Comparison of ENCODE assay signal across 8 cellular contexts in genomic region chr16:2009791-2010510, GRCh38. TPM values are rescaled to one million over a fixed set of nuclear protein-coding genes. Genes with fewer than 3 reads are reported as not detected.
A peak's percentile ranks its signal among the peaks of the same experiment; 100 is the strongest.
DNase-seq lines count a peak whose midpoint lies in the region; ATAC-seq and TF ChIP-seq lines count a peak whose summit lies in the region.

Gene ZNF598 (minus strand): TSS chr16:2009821.

- no peaks in the 10 kb centered on the region for H3K9me3 Mint-ChIP-seq in T-helper 1 cell treated with Interleukin-12 subunit alpha and Interleukin-12 subunit beta and Interleukin-4 antibody, amounts not matched to agents 30 μg/mL and 1 μg/mL, for 36 hours

- peak within 1 kb of the TSS; percentile 91 for H3K4me3 Mint-ChIP-seq in T-helper 1 cell treated with Interleukin-12 subunit alpha and Interleukin-12 subunit beta and Interleukin-4 antibody, amounts not matched to agents 30 μg/mL and 1 μg/mL, for 36 hours

- CTCF ChIA-PET in HCT116 (lab: Charles Lee) = no interaction called here

- H3K4me1 Mint-ChIP-seq in T-helper 1 cell treated with Interleukin-12 subunit alpha and Interleukin-12 subunit beta and Interleukin-4 antibody, amounts not matched to agents 30 μg/mL and 1 μg/mL, for 36 hours (ENCODE audit: low read depth) = peaks cover 26% of the 10 kb centered on the region

- peaks cover 9% of the 10 kb centered on the region; the same call in 1 of the 2 replicates for H4K20me1 ChIP-seq in HCT116 (ENCODE audit: insufficient read depth)

- H3K9me3 ChIP-seq in HCT116 (ENCODE audit: control insufficient read depth in 1 of 2, insufficient read depth in 1 of 2, low read depth in 1 of 2, low read length in 2 of 2) (no peaks in the 10 kb centered on the region), right atrium auricular region (no peaks in the 10 kb centered on the region), uterus (no peaks in the 10 kb centered on the region)

- H3K36me3 ChIP-seq in HCT116 (ENCODE audit: control insufficient read depth in 1 of 2, insufficient read depth in 2 of 2, low read length in 2 of 2) = 0 out of 4 replicates have a peak, but pooled peaks cover 0 to 7% of the 10 kb centered on the region in 2 experiments
- H3K36me3 ChIP-seq in right atrium auricular region = no peaks in the 10 kb centered on the region
- H3K36me3 ChIP-seq in uterus = no peaks in the 10 kb centered on the region

- no peaks in the 10 kb centered on the region for H3K27me3 Mint-ChIP-seq in T-helper 1 cell treated with Interleukin-12 subunit alpha and Interleukin-12 subunit beta and Interleukin-4 antibody, amounts not matched to agents 30 μg/mL and 1 μg/mL, for 36 hours (ENCODE audit: low read depth)

- peaks cover 11% of the 10 kb centered on the region for H3K36me3 Mint-ChIP-seq in T-helper 1 cell treated with Interleukin-12 subunit alpha and Interleukin-12 subunit beta and Interleukin-4 antibody, amounts not matched to agents 30 μg/mL and 1 μg/mL, for 36 hours (ENCODE audit: low read depth)

- H3K27me3 ChIP-seq in HCT116 (ENCODE audit: insufficient read depth, low read length) = no peaks in the 10 kb centered on the region
- no peaks in the 10 kb centered on the region for H3K27me3 ChIP-seq in right atrium auricular region
- H3K27me3 ChIP-seq in uterus = no peaks in the 10 kb centered on the region

- peak within 1 kb of the TSS; percentile 79 to 87 for H3K4me3 ChIP-seq in HCT116 (replicated peaks in 1 of 2; ENCODE audit: low read depth in 1 of 2, low read length in 2 of 2)
- H3K4me3 ChIP-seq in right atrium auricular region = peak within 1 kb of the TSS; percentile 92 to 99
- H3K4me3 ChIP-seq in uterus = peak within 1 kb of the TSS; percentile 67 to 73

- TF ChIP-seq CTCF in HCT116 (IDR thresholded peaks at IDR 0.05 in 2 of 3, conservative IDR thresholded peaks at IDR 0.05 in 1 of 3; ENCODE audit: borderline replicate concordance in 1 of 3, insufficient read depth in 1 of 3, low read depth in 2 of 3, low read length in 2 of 3) (no peak), right atrium auricular region (IDR thresholded peaks at IDR 0.05) (peak in 1 of 2 donors; percentile 11), uterus (IDR thresholded peaks at IDR 0.05) (peak in 2 of 4 experiments; percentile 10 to 32)

- peak within 1 kb of the TSS; percentile 97 for H3K9ac ChIP-seq in HCT116 (ENCODE audit: low read length)

- peak within 1 kb of the TSS; percentile 95 for H3K27ac Mint-ChIP-seq in T-helper 1 cell treated with Interleukin-12 subunit alpha and Interleukin-12 subunit beta and Interleukin-4 antibody, amounts not matched to agents 30 μg/mL and 1 μg/mL, for 36 hours

- no peaks in the 10 kb centered on the region for H3K9me2 ChIP-seq in HCT116 (ENCODE audit: insufficient read depth)

- H2AFZ ChIP-seq in HCT116 (ENCODE audit: low read depth, low read length, poor library complexity, severe bottlenecking) = no peak within 1 kb of the TSS

- H3K27ac ChIP-seq in HCT116 (ENCODE audit: low read depth, low read length) (peak within 1 kb of the TSS; percentile 92), right atrium auricular region (peak within 1 kb of the TSS; percentile 84 to 91), uterus (peak within 1 kb of the TSS; percentile 84 to 88)

- TF ChIP-seq RAD21 in HCT116 (IDR thresholded peaks at IDR 0.05; ENCODE audit: low read depth) = no peak

- intact Hi-C loops in HCT116 (cut with micrococcal nuclease) (no loop called here), uterus (cut with DNase I; ENCODE audit: low total_unique reads) (no loop called here)

- DNase-seq in GF-D8 (lab: John Stamatoyannopoulos, UW) = peak; percentile 55
- DNase-seq in HCT116 (ENCODE audit: low read depth, low spot score) = peak; percentile 60
- peak; percentile 88 for DNase-seq in NAMALWA (ENCODE audit: low spot score)
- peak in 54 of 56 donors; percentile 16 to 88 (median 62) for DNase-seq in amygdala (lab: John Stamatoyannopoulos, UW)
- peak; percentile 73 for DNase-seq in right atrium auricular region (ENCODE audit: low spot score)
- DNase-seq in pulmonary artery endothelial cell (ENCODE audit: low read depth, low spot score) = peak; percentile 48
- peak; percentile 70 to 83 for DNase-seq in uterus

- BruUV-seq in HCT116 (replicated peaks; lab: Mats Ljungman, UMichigan) = TSS peak; percentile 97

- peak; percentile 90 for ATAC-seq in HCT116

- RAD21 ChIA-PET in HCT116 (lab: Charles Lee; ENCODE audit: low non-redundant PET in 1 of 2, low total read pairs in 2 of 2, uncharacterized antibody in 2 of 2, unreplicated experiment in 2 of 2) = no interaction called here

- H3K4me2 ChIP-seq in HCT116 (ENCODE audit: low read length) = peak within 1 kb of the TSS; percentile 99

- H3K4me1 ChIP-seq in HCT116 (ENCODE audit: control insufficient read depth in 1 of 2, insufficient read depth in 2 of 2, low read length in 2 of 2) = peaks cover 23 to 50% of the 10 kb centered on the region in 2 experiments
- H3K4me1 ChIP-seq in right atrium auricular region = peaks cover 0 to 51% of the 10 kb centered on the region in 2 donors
- peaks cover 0 to 30% of the 10 kb centered on the region in 2 donors for H3K4me1 ChIP-seq in uterus

- POLR2A ChIA-PET in HCT116 (lab: Charles Lee) = no interaction called here

- TF ChIP-seq POLR2A in HCT116 (IDR thresholded peaks at IDR 0.05; ENCODE audit: borderline replicate concordance, extremely low read depth, insufficient read depth, insufficient read length) (no peak), uterus (IDR thresholded peaks at IDR 0.05) (peak; percentile 66 to 87)

- H3K79me2 ChIP-seq in HCT116 (ENCODE audit: insufficient read depth, low read length) = peaks cover 55% of the 10 kb centered on the region

TF ChIP-seq in HCT116, 20 proteins besides CTCF, POLR2A, EP300 and RAD21 (continues in another document):
- no peak for TF ChIP-seq SRF (IDR thresholded peaks at IDR 0.05; ENCODE audit: low read depth)
- no peak for TF ChIP-seq REST (IDR thresholded peaks at IDR 0.05; ENCODE audit: low read depth)
- TF ChIP-seq EGR1 (IDR thresholded peaks at IDR 0.05; ENCODE audit: low read depth) = no peak
- TF ChIP-seq, protein P1, sequence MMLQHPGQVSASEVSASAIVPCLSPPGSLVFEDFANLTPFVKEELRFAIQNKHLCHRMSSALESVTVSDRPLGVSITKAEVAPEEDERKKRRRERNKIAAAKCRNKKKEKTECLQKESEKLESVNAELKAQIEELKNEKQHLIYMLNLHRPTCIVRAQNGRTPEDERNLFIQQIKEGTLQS (IDR thresholded peaks at IDR 0.05) = no peak
- peak; percentile 96 for TF ChIP-seq MAX (IDR thresholded peaks at IDR 0.05)
- TF ChIP-seq CEBPB (IDR thresholded peaks at IDR 0.05; ENCODE audit: low read depth) = no peak
- peak; percentile 62 for TF ChIP-seq ZFX (IDR thresholded peaks at IDR 0.05)
- no peak for TF ChIP-seq ZNF274 (IDR thresholded peaks at IDR 0.05; ENCODE audit: low read depth, low read length)
- TF ChIP-seq EZH2phosphoT487 (IDR thresholded peaks at IDR 0.05; ENCODE audit: borderline replicate concordance) = no peak
- 0 out of 2 replicates have a peak, but pooled peaks have one; percentile 39 for TF ChIP-seq SP1 (IDR thresholded peaks at IDR 0.05; ENCODE audit: low read depth)
- no peak for TF ChIP-seq FOSL1 (IDR thresholded peaks at IDR 0.05; ENCODE audit: low read depth)
- peak; percentile 53 for TF ChIP-seq SIN3A (IDR thresholded peaks at IDR 0.05; ENCODE audit: low read depth)
- peak; percentile 27 for TF ChIP-seq TCF7L2 (IDR thresholded peaks at IDR 0.05; ENCODE audit: borderline replicate concordance, extremely low read depth, insufficient read depth, insufficient read length)
- no peak for TF ChIP-seq EZH2 (IDR thresholded peaks at IDR 0.05)
- peak; percentile 59 for TF ChIP-seq YY1 (IDR thresholded peaks at IDR 0.05; ENCODE audit: extremely low read depth, insufficient replicate concordance, low read depth, low read length)
- peak; percentile 82 for TF ChIP-seq POLR2AphosphoS5 (IDR thresholded peaks at IDR 0.05; ENCODE audit: low read depth, low read length)

RNA-seq across cellular contexts. Expression of gene ZNF598, which starts in this region (rescaled TPM):
- total RNA-seq in HCT116 (2021; ENCODE audit: unreplicated experiment) = 57.4 TPM
- polyA plus RNA-seq in HCT116 (2012) = 32.0 and 33.0 TPM in 2 replicates
- 10 to 100 TPM; 11.4 to 19.9 TPM for total RNA-seq in right atrium auricular region
- total RNA-seq in pulmonary artery endothelial cell = 22.8 and 23.4 TPM in 2 replicates
- total RNA-seq in uterus = 10 to 100 TPM; 16.9 to 50.0 (median 34.6) TPM

Comparison
In these comparisons a context has a peak if more than half of its experiments do, and no peak if none do; other contexts are left out.
1. Peak in every context shown above with its lines: DNase-seq, ATAC-seq, H3K4me3 ChIP-seq and H3K27ac ChIP-seq.